In the genomic region with DNA sequence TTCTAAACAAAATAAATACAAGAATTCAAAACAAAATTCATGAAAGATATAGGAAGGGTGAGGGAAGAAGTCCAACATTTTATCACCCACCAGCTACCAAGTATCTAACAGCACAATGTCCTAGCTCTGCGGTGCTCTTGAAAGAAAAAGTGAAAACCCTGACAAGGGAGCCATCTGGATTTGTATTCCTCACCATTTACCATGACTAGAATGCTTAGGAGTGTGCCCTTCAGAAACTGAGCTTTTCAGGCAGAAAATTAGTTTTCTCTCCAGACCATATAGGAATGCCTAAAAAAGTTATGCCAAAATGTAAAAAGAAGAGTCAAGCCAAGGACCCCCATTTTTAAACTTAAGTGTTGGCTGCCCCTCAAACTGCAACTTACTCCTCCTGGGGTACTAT, we compare ENCODE assay signal across 12 cellular contexts. TPM values are rescaled to one million over a fixed set of nuclear protein-coding genes. Genes with fewer than 3 reads are reported as not detected.
DNase-seq lines count a peak whose midpoint lies in the region; ATAC-seq and TF ChIP-seq lines count a peak whose summit lies in the region.
"Had no signal": no experiment of that assay in that cellular context is flagged by ENCODE, and none has a peak within 500 bp of the region (broad histone marks: within the 10 kb centered on the region; RNA-seq: fewer than 3 reads in every experiment).

No MANE protein-coding gene starts in this region.

- peak overlapping the region; percentile 97 to 100 (median 99) for H3K27ac ChIP-seq in transverse colon

- H3K4me1 ChIP-seq in transverse colon, result peaks cover 40 to 76% (median 72%) of the 10 kb centered on the region in 4 donors

- no peaks in the 10 kb centered on the region for H3K27me3 Mint-ChIP-seq in activated naive CD4-positive, alpha-beta T cell treated with anti-CD3 and anti-CD28 coated beads, Interleukin-2, amount 50 U/mL, for 24 hours
- H3K27me3 Mint-ChIP-seq in T-cell (no peaks in the 10 kb centered on the region), immature natural killer cell (ENCODE audit: low read depth in 3 of 3) (peaks cover 4 to 10% (median 9%) of the 10 kb centered on the region in 3 donors), endothelial cell (ENCODE audit: unreplicated experiment) (peaks cover 2% of the 10 kb centered on the region)

- TF ChIP-seq CTCF in transverse colon (IDR thresholded peaks at IDR 0.05) (no peak), endothelial cell (IDR thresholded peaks at IDR 0.05; ENCODE audit: unreplicated experiment) (no peak)

- no peaks in the 10 kb centered on the region for H3K9me3 ChIP-seq in transverse colon
- H3K9me3 ChIP-seq: BE2C had no signal

- H3K27me3 ChIP-seq in transverse colon, result no peaks in the 10 kb centered on the region
- H3K27me3 ChIP-seq: BE2C had no signal

- 64 to 67% methylated on average over 1 of the region's 1 CpG for WGBS in transverse colon (ENCODE audit: low coverage in 1 of 2), 2 donors

- in situ Hi-C loops in transverse colon (cut with MboI; ENCODE audit: low pct_ligation_motif_present in 1 of 4, low pct_unique_long_range_greater_than_20kb in 1 of 4, low sequenced_read_pairs in 3 of 4), result no loop called here

- ATAC-seq in T-cell (replicated peaks in 1 of 4), result no peak

- TF ChIP-seq EP300 in transverse colon (IDR thresholded peaks at IDR 0.05; ENCODE audit: low read depth), result no peak

- H3K9me3 Mint-ChIP-seq in activated naive CD4-positive, alpha-beta T cell treated with anti-CD3 and anti-CD28 coated beads, Interleukin-2, amount 50 U/mL, for 24 hours, result no peaks in the 10 kb centered on the region
- H3K9me3 Mint-ChIP-seq in T-cell (no peaks in the 10 kb centered on the region), immature natural killer cell (no peaks in the 10 kb centered on the region), endothelial cell (ENCODE audit: unreplicated experiment) (no peaks in the 10 kb centered on the region)

- POLR2A ChIA-PET in T-cell (lab: Charles Lee), result no interaction called here

- H3K36me3 ChIP-seq in transverse colon, result no peaks in the 10 kb centered on the region

- peaks cover 39% of the 10 kb centered on the region for H3K36me3 Mint-ChIP-seq in activated naive CD4-positive, alpha-beta T cell treated with anti-CD3 and anti-CD28 coated beads, Interleukin-2, amount 50 U/mL, for 24 hours
- H3K36me3 Mint-ChIP-seq in T-cell (peaks cover 7% of the 10 kb centered on the region), immature natural killer cell (no peaks in the 10 kb centered on the region), endothelial cell (ENCODE audit: low read depth, unreplicated experiment) (no peaks in the 10 kb centered on the region)

- no peak overlapping the region for H3K4me3 ChIP-seq in transverse colon

- peaks cover 63% of the 10 kb centered on the region for H3K4me1 Mint-ChIP-seq in activated naive CD4-positive, alpha-beta T cell treated with anti-CD3 and anti-CD28 coated beads, Interleukin-2, amount 50 U/mL, for 24 hours
- H3K4me1 Mint-ChIP-seq in T-cell (peaks cover 81 to 89% (median 82%) of the 10 kb centered on the region in 3 donors), immature natural killer cell (peaks cover 84 to 88% of the 10 kb centered on the region in 2 donors), endothelial cell (ENCODE audit: unreplicated experiment) (peaks cover 44% of the 10 kb centered on the region)

- DNase-seq in activated naive CD4-positive, alpha-beta T cell (lab: John Stamatoyannopoulos, UW), result no peak
- no peak for DNase-seq in T-cell
- DNase-seq in immature natural killer cell, result no peak
- DNase-seq in transverse colon, result no peak
- no peak for DNase-seq in stimulated activated CD8-positive, alpha-beta memory T cell treated with anti-CD3 and anti-CD28 coated beads, Interleukin-4, amount 100 ng/mL, for 48 hours
- DNase-seq in endothelial cell (ENCODE audit: low spot score), result no peak
- no peak for DNase-seq in HuH-7 (ENCODE audit: low spot score)
- DNase-seq: BE2C, NCI-H2081, posterior cingulate gyrus, Right ventricle myocardium superior had no signal

- TF ChIP-seq POLR2A in transverse colon (IDR thresholded peaks at IDR 0.05), result no peak

- no peak overlapping the region for H3K27ac Mint-ChIP-seq in activated naive CD4-positive, alpha-beta T cell treated with anti-CD3 and anti-CD28 coated beads, Interleukin-2, amount 50 U/mL, for 24 hours
- H3K27ac Mint-ChIP-seq in T-cell (peak overlapping the region; percentile 77 to 88), immature natural killer cell (peak overlapping the region; percentile 82 to 96 (median 92)), endothelial cell (ENCODE audit: unreplicated experiment) (no peak overlapping the region)

- CTCF ChIA-PET in T-cell (lab: Charles Lee), result interaction anchor here (0.5 to 1.5 kb wide), 3 partner anchors 11 to 460 kb away, joined by 3 to 4 read pairs (median 3); no protein-coding TSS in a partner anchor

- H3K4me3 Mint-ChIP-seq in activated naive CD4-positive, alpha-beta T cell treated with anti-CD3 and anti-CD28 coated beads, Interleukin-2, amount 50 U/mL, for 24 hours, result peak overlapping the region; percentile 93
- H3K4me3 Mint-ChIP-seq in T-cell (peak overlapping the region in 2 of 3 donors; percentile 95 to 96), immature natural killer cell (peak overlapping the region; percentile 81 to 96 (median 91)), endothelial cell (ENCODE audit: unreplicated experiment) (no peak overlapping the region)

- intact Hi-C loops in transverse colon (cut with DNase I; ENCODE audit: low total_unique reads), result no loop called here

RNA-seq across cellular contexts. Expression of a gene that starts 4.5 kb away (rescaled TPM):
- total RNA-seq in T-cell (10 to 100 TPM; 53.6 to 68.9 (median 56.7) TPM), transverse colon (100 to 1,000 TPM in 2 of 4 donors, 10 to 100 TPM in 2; 91.9 to 160 (median 122) TPM), endothelial cell (ENCODE audit: unreplicated experiment) (61.7 TPM)
- 100 to 1,000 TPM in 1 of 3 donors, 10 to 100 TPM in 2; 63.2 to 103 (median 70.6) TPM for polyA plus RNA-seq in immature natural killer cell

RNA-seq across cellular contexts. Expression of a gene that starts 4.7 kb away (rescaled TPM):
- total RNA-seq in T-cell (10 to 100 TPM in 3 of 5 donors, 1 to 10 TPM in 2; 7.3 to 15.0 (median 12.8) TPM), transverse colon (10 to 100 TPM in 3 of 4 donors, 1 to 10 TPM in 1; 4.1 to 18.8 (median 14.3) TPM), endothelial cell (ENCODE audit: unreplicated experiment) (17.5 TPM)
- polyA plus RNA-seq in immature natural killer cell, result 10 to 100 TPM in 2 of 3 donors, 1 to 10 TPM in 1; 2.9 to 19.9 (median 19.2) TPM

Comparison
In these comparisons a context has a peak if more than half of its experiments do, and no peak if none do; other contexts are left out.
1. H3K27ac Mint-ChIP-seq: peak in T-cell (2 of 2) and immature natural killer cell (6 of 6); none in activated naive CD4-positive, alpha-beta T cell treated with anti-CD3 and anti-CD28 coated beads, Interleukin-2, amount 50 U/mL, for 24 hours (single experiment) and endothelial cell (single experiment).